Comparison of ENCODE assay signal across 8 cellular contexts in the genomic region with DNA sequence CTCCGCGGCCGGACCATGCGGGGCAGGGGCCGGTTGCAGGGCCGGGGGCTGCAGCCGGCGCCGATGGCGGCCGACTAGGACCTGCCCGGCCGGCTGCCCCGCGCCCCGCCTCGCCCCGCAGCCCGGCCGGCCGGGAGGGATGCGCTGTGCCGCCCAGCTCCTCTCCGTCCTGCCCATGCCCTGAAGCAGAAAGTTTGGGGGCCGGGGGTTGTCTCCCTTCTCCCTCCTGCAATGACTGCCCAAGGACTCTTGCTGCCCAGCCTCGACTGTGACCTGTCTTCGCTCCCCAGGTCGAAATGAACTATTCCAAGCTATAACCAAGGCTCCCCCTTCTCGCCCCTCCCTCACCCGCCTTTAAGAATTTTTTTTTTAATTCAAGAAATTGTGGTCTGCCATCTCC. TPM values are rescaled to one million over a fixed set of nuclear protein-coding genes. Genes with fewer than 3 reads are reported as not detected.
DNase-seq lines count a peak whose midpoint lies in the region; ATAC-seq, FAIRE-seq and TF ChIP-seq lines count a peak whose summit lies in the region.

No MANE protein-coding gene starts in this region.

- H3K36me3 ChIP-seq in mammary epithelial cell (ENCODE audit: insufficient read depth, low read length) (no peaks in the 10 kb centered on the region), mucosa of rectum (ENCODE audit: control insufficient read depth in 2 of 2, insufficient read depth in 2 of 2, low read length in 2 of 2) (no peaks in the 10 kb centered on the region)

- WGBS in mammary epithelial cell (ENCODE audit: low coverage, missing lambda C conversion rate), result 0% methylated on average over 3 of the region's 30 CpGs

- peak overlapping the region; percentile 93 for H2AFZ ChIP-seq in mammary epithelial cell (ENCODE audit: low read depth, low read length)

- CTCF ChIA-PET in mammary epithelial cell (lab: Charles Lee; ENCODE audit: low non-redundant PET), result interaction anchor here (0.5 to 0.6 kb wide), 3 partner anchors 43 to 131 kb away, joined by 3 to 11 read pairs (median 3); no protein-coding TSS in a partner anchor

- H3K4me3 ChIP-seq in GM08714 (ENCODE audit: low read length) (peak overlapping the region; percentile 57), mammary epithelial cell (replicated peaks in 1 of 3; ENCODE audit: insufficient read depth in 1 of 3, low read depth in 2 of 3, low read length in 3 of 3) (peak overlapping the region; percentile 57 to 73 (median 71)), mucosa of rectum (ENCODE audit: low read length in 2 of 2) (peak overlapping the region; percentile 65 to 69)

- H3K9ac ChIP-seq in mammary epithelial cell (ENCODE audit: insufficient read depth, low read length), result no peak overlapping the region
- H3K9ac ChIP-seq in mucosa of rectum (ENCODE audit: low read depth in 1 of 2, low read length in 2 of 2), result no peak overlapping the region

- peak overlapping the region; percentile 99 for H3K4me2 ChIP-seq in mammary epithelial cell (ENCODE audit: insufficient read depth, low read depth, low read length)

- ATAC-seq in HG02642 (IDR thresholded peaks at IDR 0.05; ENCODE audit: poor library complexity, unreplicated experiment), result no peak
- no peak for ATAC-seq in GM19452 (IDR thresholded peaks at IDR 0.05; ENCODE audit: unreplicated experiment)

- no peak for TF ChIP-seq CTCF in mammary epithelial cell (conservative IDR thresholded peaks at IDR 0.05 in 1 of 2, IDR thresholded peaks at IDR 0.05 in 1 of 2; ENCODE audit: extremely low read depth in 1 of 2, insufficient read depth in 1 of 2, low read depth in 1 of 2, low read length in 2 of 2)

- H3K9me3 ChIP-seq in mammary epithelial cell (replicated peaks; ENCODE audit: insufficient read depth, low read length), result no peaks in the 10 kb centered on the region
- no peaks in the 10 kb centered on the region for H3K9me3 ChIP-seq in mucosa of rectum (ENCODE audit: control insufficient read depth in 2 of 2, low read length in 2 of 2)

- intact Hi-C loops in mammary epithelial cell (cut with micrococcal nuclease), result loop anchor here (5.0 kb wide), 1 partner anchor 51 kb away; no protein-coding TSS in a partner anchor

- no TSS peak for BruUV-seq in mammary epithelial cell (replicated peaks; lab: Mats Ljungman, UMichigan)

- no peak for FAIRE-seq in HTR-8/SVneo (lab: Jason Lieb, UNC)

- H3K27ac ChIP-seq in mammary epithelial cell (ENCODE audit: insufficient read depth, low read depth, low read length) (no peak overlapping the region), mucosa of rectum (ENCODE audit: low read depth in 2 of 2, low read length in 2 of 2) (no peak overlapping the region)

- in situ Hi-C loops in mammary epithelial cell (cut with MboI; ENCODE audit: low sequenced_read_pairs in 2 of 2), result no loop called here

- dilution Hi-C loops in mammary epithelial cell (cut with HindIII; ENCODE audit: low sequenced_read_pairs), result no loop called here

- H3K79me2 ChIP-seq in mammary epithelial cell (ENCODE audit: insufficient read depth, low read length), result no peaks in the 10 kb centered on the region

- DNase-seq in HTR-8/SVneo (ENCODE audit: insufficient read length, low spot score) (peak; percentile 30), mammary epithelial cell (peak; percentile 5), medulla oblongata (ENCODE audit: extremely low spot score) (no peak), NCI-H2107 treated with DMSO at 0.1 percent for 48 hours (lab: John Stamatoyannopoulos, UW; ENCODE audit: unreplicated experiment) (no peak)

- H3K4me1 ChIP-seq in mammary epithelial cell (ENCODE audit: insufficient read depth, low read length), result peaks cover 39% of the 10 kb centered on the region
- H3K4me1 ChIP-seq in mucosa of rectum (ENCODE audit: control insufficient read depth in 2 of 2, insufficient read depth in 2 of 2, low read length in 2 of 2), result peaks cover 12 to 18% of the 10 kb centered on the region in 2 donors

- H4K20me1 ChIP-seq in mammary epithelial cell (ENCODE audit: insufficient read depth, low read length), result no peaks in the 10 kb centered on the region

- H3K27me3 ChIP-seq in mammary epithelial cell (ENCODE audit: insufficient read depth, low read length) (no peaks in the 10 kb centered on the region), mucosa of rectum (ENCODE audit: control insufficient read depth in 2 of 2, insufficient read depth in 2 of 2, low read length in 2 of 2) (peaks cover 1 to 21% of the 10 kb centered on the region in 2 donors)

RNA-seq across cellular contexts. Expression of a gene that starts 0.3 kb away (rescaled TPM):
- total RNA-seq in mammary epithelial cell, result 10 to 100 TPM in 1 of 2 donors, 1 to 10 TPM in 1; 1.5 to 11.5 TPM
- polyA plus RNA-seq in mammary epithelial cell, result 1.4 TPM
- 2.4 TPM for polyA minus RNA-seq in mammary epithelial cell

RNA-seq across cellular contexts. Expression of a gene that starts 16.6 kb away (rescaled TPM):
- total RNA-seq in mammary epithelial cell, result 10 to 100 TPM; 11.0 to 19.2 TPM
- polyA plus RNA-seq in mammary epithelial cell, result 6.0 TPM
- polyA minus RNA-seq in mammary epithelial cell, result 6.4 TPM

Comparison
In these comparisons a context has a peak if more than half of its experiments do, and no peak if none do; other contexts are left out.
1. DNase-seq: peak in HTR-8/SVneo (single experiment) and mammary epithelial cell (single experiment); none in medulla oblongata (single experiment) and NCI-H2107 treated with DMSO at 0.1 percent for 48 hours (single experiment).
2. Peak in every context shown above with its lines, with median percentiles within 50 percentile points of each other: H3K4me3 ChIP-seq.